ENCODE assay signal across 18 cellular contexts in genomic region chr17:49890077-49890821, GRCh38. TPM values are rescaled to one million over a fixed set of nuclear protein-coding genes. Genes with fewer than 3 reads are reported as not detected.
DNase-seq lines count a peak whose midpoint lies in the region; ATAC-seq, FAIRE-seq and TF ChIP-seq lines count a peak whose summit lies in the region.
"Had no signal": no experiment of that assay in that cellular context is flagged by ENCODE, and none has a peak within 500 bp of the region (broad histone marks: within the 10 kb centered on the region; RNA-seq: fewer than 3 reads in every experiment).

No MANE protein-coding gene starts in this region.

- TF ChIP-seq CTCF in WTC11 (IDR thresholded peaks at IDR 0.05), result no peak
- no peak for TF ChIP-seq CTCF in fibroblast of the aortic adventitia (IDR thresholded peaks at IDR 0.05; ENCODE audit: insufficient read depth, low read length)
- no peak for TF ChIP-seq CTCF in kidney (IDR thresholded peaks at IDR 0.05; ENCODE audit: borderline replicate concordance, extremely low read depth, insufficient read depth)
- TF ChIP-seq CTCF in vagina (IDR thresholded peaks at IDR 0.05), result no peak
- TF ChIP-seq CTCF in GM13976 (IDR thresholded peaks at IDR 0.05; ENCODE audit: borderline replicate concordance, control extremely low read depth, extremely low read depth, insufficient read depth, missing control alignments), result no peak

- FAIRE-seq in kidney (lab: Jason Lieb, UNC), result no peak
- FAIRE-seq: GM12892 had no signal

- peaks cover 24% of the 10 kb centered on the region for H3K4me1 Mint-ChIP-seq in WTC11
- H3K4me1 Mint-ChIP-seq: activated naive CD8-positive, alpha-beta T cell treated with anti-CD3 and anti-CD28 coated beads, Interleukin-2, amount 10 ng/mL, durations not matched to agents 7 days and 5 days had no signal

- DNase-seq in WTC11 (ENCODE audit: low spot score) (peak; percentile 42), fibroblast of the aortic adventitia (ENCODE audit: low read depth) (peak; percentile 21), kidney (peak; percentile 73), vagina (ENCODE audit: extremely low spot score in 2 of 2) (no peak), germinal center (ENCODE audit: low spot score) (no peak), GM13976 (ENCODE audit: low spot score) (no peak)
- DNase-seq: activated naive CD8-positive, alpha-beta T cell treated with anti-CD3 and anti-CD28 coated beads, Interleukin-2, amount 10 ng/mL, durations not matched to agents 7 days and 5 days; dorsolateral prefrontal cortex; left lung; NCI-H1436; stimulated activated CD4-positive, alpha-beta T cell treated with anti-CD3 and anti-CD28 coated beads, Interleukin-4, amount 100 ng/mL, for 1 hour had no signal

- no peaks in the 10 kb centered on the region for H3K36me3 Mint-ChIP-seq in WTC11
- H3K36me3 Mint-ChIP-seq: activated naive CD8-positive, alpha-beta T cell treated with anti-CD3 and anti-CD28 coated beads, Interleukin-2, amount 10 ng/mL, durations not matched to agents 7 days and 5 days had no signal

- no peaks in the 10 kb centered on the region for H3K9me3 Mint-ChIP-seq in WTC11
- H3K9me3 Mint-ChIP-seq: activated naive CD8-positive, alpha-beta T cell treated with anti-CD3 and anti-CD28 coated beads, Interleukin-2, amount 10 ng/mL, durations not matched to agents 7 days and 5 days had no signal

- TF ChIP-seq POLR2A in vagina (IDR thresholded peaks at IDR 0.05), result no peak

- intact Hi-C loops in kidney (cut with DNase I), result no loop called here
- intact Hi-C loops in vagina (cut with DNase I), result no loop called here

- POLR2A ChIA-PET in WTC11 (lab: Charles Lee), result interaction anchor here (0.6 kb wide), 1 partner anchor 49 kb away, joined by 8 read pairs; no protein-coding TSS in a partner anchor

- no peak overlapping the region for H3K27ac Mint-ChIP-seq in WTC11
- H3K27ac Mint-ChIP-seq: activated naive CD8-positive, alpha-beta T cell treated with anti-CD3 and anti-CD28 coated beads, Interleukin-2, amount 10 ng/mL, durations not matched to agents 7 days and 5 days had no signal

- H3K9me3 ChIP-seq in kidney (ENCODE audit: control insufficient read depth in 1 of 2, low read length in 2 of 2), result no peaks in the 10 kb centered on the region
- H3K9me3 ChIP-seq in vagina, result no peaks in the 10 kb centered on the region
- H3K9me3 ChIP-seq: BLaER1, esophagus muscularis mucosa, left lung had no signal

- H3K4me3 ChIP-seq in fibroblast of the aortic adventitia (ENCODE audit: low read depth, low read length), result no peak overlapping the region
- no peak overlapping the region for H3K4me3 ChIP-seq in kidney (ENCODE audit: low read length in 2 of 2)
- no peak overlapping the region for H3K4me3 ChIP-seq in vagina
- H3K4me3 ChIP-seq: BLaER1, dorsolateral prefrontal cortex, esophagus muscularis mucosa, left lung, SK-N-MC had no signal

- ATAC-seq in WTC11 (peak; percentile 73), HG03025 (IDR thresholded peaks at IDR 0.05; ENCODE audit: low FRiP score, unreplicated experiment) (no peak)
- ATAC-seq: activated CD4-positive, CD25-positive, alpha-beta regulatory T cell treated with anti-CD3 and anti-CD28 coated beads, Interleukin-2, amount 50 U/mL, for 24 hours had no signal

- peak overlapping the region; percentile 41; the same call in 1 of the 2 replicates for H3K4me3 Mint-ChIP-seq in WTC11
- H3K4me3 Mint-ChIP-seq: activated naive CD8-positive, alpha-beta T cell treated with anti-CD3 and anti-CD28 coated beads, Interleukin-2, amount 10 ng/mL, durations not matched to agents 7 days and 5 days had no signal

- H3K9ac ChIP-seq in kidney (ENCODE audit: low read length in 2 of 2), result no peak overlapping the region
- H3K9ac ChIP-seq: BLaER1 had no signal

- H3K4me1 ChIP-seq in kidney (ENCODE audit: control insufficient read depth in 1 of 2, insufficient read depth in 1 of 2, low read depth in 1 of 2, low read length in 2 of 2), result peaks cover 0 to 9% of the 10 kb centered on the region in 2 donors
- peaks cover 13% of the 10 kb centered on the region for H3K4me1 ChIP-seq in vagina
- H3K4me1 ChIP-seq: BLaER1 had no signal

- H3K27me3 Mint-ChIP-seq in WTC11 (ENCODE audit: low read depth), result peaks cover 51% of the 10 kb centered on the region

- in situ Hi-C loops in GM13976 (cut with MboI; ENCODE audit: low sequenced_read_pairs, unreplicated experiment), result no loop called here

- H3K36me3 ChIP-seq in kidney (ENCODE audit: control insufficient read depth in 1 of 2, insufficient read depth in 2 of 2, low read length in 2 of 2) (no peaks in the 10 kb centered on the region), vagina (no peaks in the 10 kb centered on the region)
- H3K36me3 ChIP-seq: BLaER1, esophagus muscularis mucosa, left lung had no signal

- CTCF ChIA-PET in WTC11 (lab: Charles Lee), result interaction anchor here (0.7 to 2.9 kb wide), 19 partner anchors 9 to 334 kb away, joined by 3 to 18 read pairs (median 4); partner anchors contain the start of genes DLX3 and PDK2

- H3K27ac ChIP-seq in kidney (ENCODE audit: low read depth in 2 of 2, low read length in 2 of 2), result no peak overlapping the region
- peak overlapping the region; percentile 18 for H3K27ac ChIP-seq in vagina
- H3K27ac ChIP-seq: BLaER1, dorsolateral prefrontal cortex, esophagus muscularis mucosa, left lung, SK-N-MC had no signal

- no peaks in the 10 kb centered on the region for H3K27me3 ChIP-seq in vagina

TF ChIP-seq in WTC11, 78 proteins besides CTCF, POLR2A, EP300 and RAD21:
- TF ChIP-seq ZNF121 (CRISPR knock-in tag; IDR thresholded peaks at IDR 0.05), result no peak

RNA-seq across cellular contexts. Expression of gene TAC4, which starts 42.4 kb away (rescaled TPM):
- total RNA-seq in WTC11 (2021), result not detected in 3 replicates
- not detected in 2 replicates for total RNA-seq in fibroblast of the aortic adventitia (ENCODE audit: low replicate concordance)
- 0.47 TPM for total RNA-seq in kidney
- polyA plus RNA-seq in kidney (ENCODE audit: insufficient read depth, low read depth, low replicate concordance), result not detected
- not detected for total RNA-seq in vagina
- total RNA-seq: activated naive CD8-positive, alpha-beta T cell treated with anti-CD3 and anti-CD28 coated beads, Interleukin-2, amount 10 ng/mL, durations not matched to agents 7 days and 5 days; esophagus muscularis mucosa; left lung; osteocyte had no signal

Comparison
In these comparisons a context has a peak if more than half of its experiments do, and no peak if none do; other contexts are left out.
1. DNase-seq: peak in WTC11 (single experiment), fibroblast of the aortic adventitia (single experiment) and kidney (single experiment); none in vagina (0 of 2), germinal center (single experiment) and GM13976 (single experiment).